Comparison of ENCODE assay signal across 8 cellular contexts in the genomic region with DNA sequence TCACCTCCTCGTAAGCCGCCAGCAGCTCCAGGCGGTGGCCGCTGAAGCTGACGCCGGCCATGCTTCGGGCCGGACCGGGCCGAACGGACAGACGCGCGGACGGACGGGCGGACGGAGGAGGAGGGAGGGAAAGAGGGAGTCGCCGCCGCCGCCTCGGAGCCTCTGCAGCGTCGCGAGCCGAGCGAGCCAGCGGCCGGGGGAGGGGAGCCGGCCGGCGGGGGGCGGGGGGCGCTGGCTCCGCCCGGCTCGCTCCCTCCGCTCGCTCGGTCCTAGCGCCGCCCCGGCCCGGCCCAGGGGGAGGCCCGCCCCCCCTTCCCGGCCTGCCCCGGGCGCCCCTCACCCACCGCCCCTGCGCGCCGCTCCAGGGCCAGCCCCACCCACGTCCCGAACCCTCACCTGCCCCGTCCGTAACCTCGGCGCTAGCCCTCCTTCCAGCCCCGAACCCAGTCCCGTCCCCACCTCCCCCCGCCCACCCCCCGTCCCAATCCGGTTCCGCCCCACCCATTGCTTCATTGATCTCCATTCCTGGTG. TPM values are rescaled to one million over a fixed set of nuclear protein-coding genes. Genes with fewer than 3 reads are reported as not detected.
A peak's percentile ranks its signal among the peaks of the same experiment; 100 is the strongest.
DNase-seq lines count a peak whose midpoint lies in the region; ATAC-seq and TF ChIP-seq lines count a peak whose summit lies in the region.

A gene (minus strand): TSS at position 174 of the 531 bp plus-strand sequence. CDS start 113 bp downstream, at position 61.

- H3K27ac Mint-ChIP-seq in CD14-positive monocyte = peak within 1 kb of the TSS in 3 of 7 donors; percentile 40 to 76 (median 55)
- H3K27ac Mint-ChIP-seq in brain = peak within 1 kb of the TSS; percentile 81 to 99 (median 93)

- peak within 1 kb of the TSS; percentile 84 for H3K4me3 ChIP-seq in iPS-18a (ENCODE audit: low read length)
- peak within 1 kb of the TSS; percentile 62 to 74 (median 69) for H3K4me3 ChIP-seq in gastrocnemius medialis

- H3K27me3 Mint-ChIP-seq in CD14-positive monocyte (ENCODE audit: low read depth in 3 of 3) (peaks cover 62 to 77% (median 69%) of the 10 kb centered on the region in 3 donors), brain (peaks cover 3% of the 10 kb centered on the region)

- H3K9me3 Mint-ChIP-seq in CD14-positive monocyte (peaks cover 0 to 14% (median 4%) of the 10 kb centered on the region in 7 donors), brain (no peaks in the 10 kb centered on the region)

- TF ChIP-seq POLR2A in gastrocnemius medialis (IDR thresholded peaks at IDR 0.05) = no peak

- no peak for DNase-seq in CD14-positive monocyte (ENCODE audit: low spot score)
- peak; percentile 37 for DNase-seq in NCI-H460 (ENCODE audit: extremely low read depth, low read depth)
- DNase-seq in gastrocnemius medialis = no peak
- DNase-seq in stimulated activated CD4-positive, alpha-beta T cell treated with anti-CD3 and anti-CD28 coated beads, Interleukin-12 subunit alpha, Interleukin-12 subunit beta, amount 100 ng/mL, for 4 hours = no peak

- H3K9ac ChIP-seq in iPS-18a (ENCODE audit: low read length) = peak within 1 kb of the TSS; percentile 91

- H3K9me3 ChIP-seq in iPS-18a (ENCODE audit: control insufficient read depth, low read depth, low read length) (no peaks in the 10 kb centered on the region), gastrocnemius medialis (no peaks in the 10 kb centered on the region)

- peak within 1 kb of the TSS; percentile 75 for H3K27ac ChIP-seq in iPS-18a (ENCODE audit: low read length)
- peak within 1 kb of the TSS; percentile 69 to 79 (median 72) for H3K27ac ChIP-seq in gastrocnemius medialis

- H3K36me3 Mint-ChIP-seq in CD14-positive monocyte (peaks cover 9 to 14% of the 10 kb centered on the region in 2 donors), brain (peaks cover 28% of the 10 kb centered on the region)

- ATAC-seq in GM19351 (IDR thresholded peaks at IDR 0.05; ENCODE audit: unreplicated experiment) = peak; percentile 40
- ATAC-seq in gastrocnemius medialis = peak; percentile 18 to 35
- no peak for ATAC-seq in HG03571 (IDR thresholded peaks at IDR 0.05; ENCODE audit: unreplicated experiment)

- H3K4me3 Mint-ChIP-seq in CD14-positive monocyte = peak within 1 kb of the TSS; percentile 64 to 86
- H3K4me3 Mint-ChIP-seq in brain = peak within 1 kb of the TSS; percentile 86 to 90 (median 87)

- H3K27me3 ChIP-seq in iPS-18a (ENCODE audit: control insufficient read depth, insufficient read depth, low read length) (no peaks in the 10 kb centered on the region), gastrocnemius medialis (peaks cover 0 to 4% (median 0%) of the 10 kb centered on the region in 3 donors)

- TF ChIP-seq CTCF in CD14-positive monocyte (IDR thresholded peaks at IDR 0.05) (no peak), brain (conservative IDR thresholded peaks at IDR 0.05) (no peak), gastrocnemius medialis (IDR thresholded peaks at IDR 0.05 in 4 of 5, conservative IDR thresholded peaks at IDR 0.05 in 1 of 5) (no peak)

- H3K36me3 ChIP-seq in iPS-18a (ENCODE audit: control insufficient read depth, low read depth, low read length) = peaks cover 19% of the 10 kb centered on the region
- no peaks in the 10 kb centered on the region for H3K36me3 ChIP-seq in gastrocnemius medialis

- peaks cover 41% of the 10 kb centered on the region for H3K4me1 ChIP-seq in iPS-18a (ENCODE audit: control insufficient read depth, low read depth, low read length)
- H3K4me1 ChIP-seq in gastrocnemius medialis = peaks cover 20 to 21% of the 10 kb centered on the region in 2 donors

- H3K4me1 Mint-ChIP-seq in CD14-positive monocyte (peaks cover 57% of the 10 kb centered on the region), brain (peaks cover 69% of the 10 kb centered on the region)

- in situ Hi-C loops in gastrocnemius medialis (cut with MboI; ENCODE audit: low sequenced_read_pairs in 4 of 4) = no loop called here

- intact Hi-C loops in CD14-positive monocyte (cut with micrococcal nuclease) (no loop called here), gastrocnemius medialis (cut with DNase I; ENCODE audit: low total_unique reads) (no loop called here)

RNA-seq across cellular contexts. Expression of the gene that starts here (rescaled TPM):
- 1 to 10 TPM in 1 of 2 donors, under 1 TPM in 1; 0.71 to 1.6 TPM for polyA plus RNA-seq in CD14-positive monocyte
- total RNA-seq in NCI-H460 (2014; rRNA removed; shearing (Covaris generic)) = 53.1 and 59.3 TPM in 2 replicates
- 204 and 209 TPM in 2 replicates for polyA plus RNA-seq in NCI-H460 (2014; cell fraction: nucleus; rRNA removed)
- polyA plus RNA-seq in brain (ENCODE audit: insufficient read depth, low read depth, low replicate concordance) = 275 TPM
- 10 to 100 TPM; 16.3 to 27.5 (median 23.2) TPM for total RNA-seq in gastrocnemius medialis

Comparison
In these comparisons a context has a peak if more than half of its experiments do, and no peak if none do; other contexts are left out.
1. RNA of the gene that starts here (polyA plus RNA-seq): 275 TPM in brain (single experiment); 0.71 to 1.6 TPM in CD14-positive monocyte; every median in the first group is over 100 times any median in the second.